15 cellular contexts compared by ENCODE assay signal in the genomic region with DNA sequence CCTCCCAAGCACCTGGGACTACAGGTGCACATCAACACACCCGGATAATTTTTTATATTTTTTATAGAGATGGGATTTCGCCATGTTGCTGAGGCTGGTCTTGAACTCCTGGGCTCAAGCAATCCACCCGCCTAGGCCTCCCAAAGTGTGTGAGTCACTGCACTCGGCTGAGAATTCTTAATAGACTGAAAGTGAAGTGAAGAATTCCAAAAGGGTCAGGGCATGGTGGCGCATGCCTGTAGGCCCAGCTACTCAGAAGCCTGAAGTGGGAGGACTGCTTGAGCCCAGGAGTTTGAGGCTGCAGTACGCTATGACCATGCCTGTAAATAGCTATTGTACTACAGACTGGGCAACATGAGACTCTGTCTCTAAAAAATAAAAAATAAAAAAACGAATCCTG. TPM values are rescaled to one million over a fixed set of nuclear protein-coding genes. Genes with fewer than 3 reads are reported as not detected.
DNase-seq lines count a peak whose midpoint lies in the region; ATAC-seq and TF ChIP-seq lines count a peak whose summit lies in the region.
"Had no signal": no experiment of that assay in that cellular context is flagged by ENCODE, and none has a peak within 500 bp of the region (broad histone marks: within the 10 kb centered on the region; RNA-seq: fewer than 3 reads in every experiment).

No MANE protein-coding gene starts in this region.

- peaks cover 32% of the 10 kb centered on the region for H3K9me1 ChIP-seq in IMR-90 (ENCODE audit: insufficient read depth, low read length)

- in situ Hi-C loops in IMR-90 (cut with MboI; ENCODE audit: low sequenced_read_pairs): no loop called here

- H3K23ac ChIP-seq in IMR-90 (ENCODE audit: low read depth, low read length): peak overlapping the region; percentile 41; the same call in 1 of the 2 replicates

- H2AK5ac ChIP-seq in IMR-90 (ENCODE audit: low read depth, low read length): no peak overlapping the region

- no peaks in the 10 kb centered on the region for H3F3A ChIP-seq in PC-9 (ENCODE audit: insufficient read depth, low read depth)

- H4K20me1 ChIP-seq in IMR-90 (ENCODE audit: insufficient read depth, low read length) (no peaks in the 10 kb centered on the region), osteoblast (ENCODE audit: insufficient read depth, low read length) (no peaks in the 10 kb centered on the region), PC-9 (ENCODE audit: insufficient read depth) (no peaks in the 10 kb centered on the region)

- H3K27me3 ChIP-seq in IMR-90 (ENCODE audit: control insufficient read depth, insufficient read depth, low read length) (no peaks in the 10 kb centered on the region), osteoblast (ENCODE audit: insufficient read depth, low read length) (no peaks in the 10 kb centered on the region), tibial nerve (no peaks in the 10 kb centered on the region), PC-9 (ENCODE audit: insufficient read depth, low read depth) (no peaks in the 10 kb centered on the region), esophagus squamous epithelium (no peaks in the 10 kb centered on the region)
- H3K27me3 ChIP-seq: BE2C, SJCRH30 had no signal

- no TSS peak for BruUV-seq in IMR-90 (replicated peaks; lab: Mats Ljungman, UMichigan)
- no TSS peak for BruUV-seq in PC-9 (replicated peaks; lab: Mats Ljungman, UMichigan)

- H3K9me3 ChIP-seq in IMR-90 (ENCODE audit: control insufficient read depth, insufficient read depth, low read length) (no peaks in the 10 kb centered on the region), osteoblast (ENCODE audit: low read depth, low read length) (no peaks in the 10 kb centered on the region), tibial nerve (no peaks in the 10 kb centered on the region), PC-9 (ENCODE audit: insufficient read depth, low read depth) (no peaks in the 10 kb centered on the region), esophagus squamous epithelium (no peaks in the 10 kb centered on the region)
- H3K9me3 ChIP-seq: BE2C, SJCRH30 had no signal

- CTCF ChIA-PET in IMR-90 (lab: Yijun Ruan, JAX): no interaction called here
- CTCF ChIA-PET in PC-9 (lab: Charles Lee): interaction anchor here (0.6 kb wide), 1 partner anchor 16 kb away, joined by 5 read pairs; no protein-coding TSS in a partner anchor

- peak overlapping the region; percentile 53; the same call in 1 of the 2 replicates for H2BK20ac ChIP-seq in IMR-90 (ENCODE audit: low read depth, low read length)

- TF ChIP-seq EP300 in tibial nerve (IDR thresholded peaks at IDR 0.05): no peak

- H2AFZ ChIP-seq in IMR-90 (replicated peaks; ENCODE audit: low read length, poor library complexity) (no peak overlapping the region), osteoblast (ENCODE audit: low read length) (no peak overlapping the region), PC-9 (no peak overlapping the region)

- intact Hi-C loops in IMR-90 (cut with micrococcal nuclease): no loop called here
- intact Hi-C loops in PC-9 (cut with micrococcal nuclease; ENCODE audit: unreplicated experiment): no loop called here
- intact Hi-C loops in esophagus squamous epithelium (cut with DNase I): no loop called here

- no peak overlapping the region for H4K5ac ChIP-seq in IMR-90 (ENCODE audit: low read depth, low read length)

- H3K4me1 ChIP-seq in IMR-90 (ENCODE audit: control insufficient read depth, insufficient read depth, low read length): peaks cover 34% of the 10 kb centered on the region
- peaks cover 32% of the 10 kb centered on the region for H3K4me1 ChIP-seq in osteoblast (ENCODE audit: insufficient read depth, low read length)
- peaks cover 3 to 54% (median 27%) of the 10 kb centered on the region in 4 donors for H3K4me1 ChIP-seq in tibial nerve
- H3K4me1 ChIP-seq in PC-9 (replicated peaks; ENCODE audit: insufficient read depth): no peaks in the 10 kb centered on the region
- H3K4me1 ChIP-seq in esophagus squamous epithelium: peaks cover 6 to 39% (median 6%) of the 10 kb centered on the region in 3 donors
- H3K4me1 ChIP-seq: BE2C had no signal

- WGBS in IMR-90 (ENCODE audit: extremely low coverage in 2 of 2, insufficient read length in 1 of 2), 2 experiments: no CpG with 5 or more reads among the region's 7 CpGs
- WGBS in tibial nerve, 2 donors: 69 to 76% methylated on average over 7 of the region's 7 CpGs
- WGBS in esophagus squamous epithelium, 2 donors: 91 to 94% methylated on average over 5 to 7 of the region's 7 CpGs

- TF ChIP-seq CTCF in IMR-90 (conservative IDR thresholded peaks at IDR 0.05; ENCODE audit: low read depth, low read length): no peak
- TF ChIP-seq CTCF in epithelial cell of esophagus (IDR thresholded peaks at IDR 0.05; ENCODE audit: insufficient read depth, low read depth, low read length, missing control alignments): no peak
- TF ChIP-seq CTCF in osteoblast (IDR thresholded peaks at IDR 0.05; ENCODE audit: extremely low read depth, low read depth, low read length): no peak
- TF ChIP-seq CTCF in tibial nerve (IDR thresholded peaks at IDR 0.05): no peak
- no peak for TF ChIP-seq CTCF in PC-9 (conservative IDR thresholded peaks at IDR 0.05)
- TF ChIP-seq CTCF in esophagus squamous epithelium (IDR thresholded peaks at IDR 0.05): no peak

- no peak overlapping the region for H4K91ac ChIP-seq in IMR-90 (ENCODE audit: insufficient read depth, low read depth, low read length)

- H2BK15ac ChIP-seq in IMR-90 (ENCODE audit: low read depth, low read length): 0 out of 3 replicates have a peak overlapping the region, but pooled peaks have one; percentile 67

- no peaks in the 10 kb centered on the region for H3K9me2 ChIP-seq in PC-9 (ENCODE audit: insufficient read depth)

- peaks cover 15% of the 10 kb centered on the region for H3K36me3 ChIP-seq in IMR-90 (ENCODE audit: control insufficient read depth, insufficient read depth, low read length)
- H3K36me3 ChIP-seq in osteoblast (ENCODE audit: insufficient read depth, low read length): peaks cover 38% of the 10 kb centered on the region
- H3K36me3 ChIP-seq in tibial nerve: peaks cover 0 to 25% (median 2%) of the 10 kb centered on the region in 3 donors
- H3K36me3 ChIP-seq in PC-9 (ENCODE audit: low read depth): peaks cover 12% of the 10 kb centered on the region; the same call in 1 of the 2 replicates
- peaks cover 3 to 56% (median 7%) of the 10 kb centered on the region in 3 donors for H3K36me3 ChIP-seq in esophagus squamous epithelium

- no peak overlapping the region for H3K56ac ChIP-seq in IMR-90 (ENCODE audit: extremely low read depth, insufficient read depth, low read length)

- H3K27ac ChIP-seq in IMR-90 (ENCODE audit: insufficient read depth, low read length) (no peak overlapping the region), osteoblast (ENCODE audit: low read depth, low read length) (peak overlapping the region; percentile 50), tibial nerve (peak overlapping the region in 3 of 4 donors; percentile 10 to 85 (median 63)), PC-9 (no peak overlapping the region), esophagus squamous epithelium (no peak overlapping the region)
- H3K27ac ChIP-seq: SJCRH30 had no signal

- peaks cover 25 to 64% of the 10 kb centered on the region in 2 experiments for H3K79me1 ChIP-seq in IMR-90 (ENCODE audit: low read depth in 1 of 2, low read length in 2 of 2)

- no peak overlapping the region for H2BK120ac ChIP-seq in IMR-90 (ENCODE audit: low read depth, low read length)

- POLR2A ChIA-PET in IMR-90 (lab: Charles Lee; ENCODE audit: unreplicated experiment): no interaction called here
- POLR2A ChIA-PET in PC-9 (lab: Charles Lee; ENCODE audit: unreplicated experiment): no interaction called here

- no peak overlapping the region for H3K18ac ChIP-seq in IMR-90 (ENCODE audit: low read depth, low read length)

- H3K79me2 ChIP-seq in osteoblast (ENCODE audit: insufficient read depth, low read length) (peaks cover 11% of the 10 kb centered on the region), PC-9 (ENCODE audit: low read depth) (no peaks in the 10 kb centered on the region)

- H3K4me2 ChIP-seq in IMR-90 (ENCODE audit: low read depth, low read length) (no peak overlapping the region), osteoblast (ENCODE audit: insufficient read depth, low read length) (no peak overlapping the region), PC-9 (no peak overlapping the region)

- no peak for TF ChIP-seq POLR2A in IMR-90 (IDR thresholded peaks at IDR 0.05; ENCODE audit: low read depth, low read length)
- TF ChIP-seq POLR2A in tibial nerve (IDR thresholded peaks at IDR 0.05): no peak
- no peak for TF ChIP-seq POLR2A in esophagus squamous epithelium (IDR thresholded peaks at IDR 0.05)

- no peak overlapping the region for H2AK9ac ChIP-seq in IMR-90 (replicated peaks; ENCODE audit: low read depth, low read length, poor library complexity)

- no peak for TF ChIP-seq RAD21 in IMR-90 (IDR thresholded peaks at IDR 0.05; ENCODE audit: low read length)

- H3K4ac ChIP-seq in IMR-90 (ENCODE audit: low read depth, low read length): no peak overlapping the region; the same call in 1 of the 2 replicates

- H2BK5ac ChIP-seq in IMR-90 (ENCODE audit: low read depth, low read length, poor library complexity, severe bottlenecking): no peak overlapping the region

- H3K4me3 ChIP-seq in IMR-90 (ENCODE audit: insufficient read depth, low read depth, low read length) (no peak overlapping the region), epithelial cell of esophagus (ENCODE audit: low read length) (no peak overlapping the region), osteoblast (ENCODE audit: insufficient read depth, low read length) (no peak overlapping the region), tibial nerve (no peak overlapping the region), PC-9 (no peak overlapping the region), esophagus squamous epithelium (no peak overlapping the region)
- H3K4me3 ChIP-seq: SJCRH30 had no signal

- H3K9ac ChIP-seq in IMR-90 (ENCODE audit: low read depth, low read length): no peak overlapping the region

- ATAC-seq in IMR-90 (ENCODE audit: low read depth) (no peak), HG03045 (IDR thresholded peaks at IDR 0.05; ENCODE audit: unreplicated experiment) (no peak)

- peak; percentile 33 for DNase-seq in IMR-90
- peak; percentile 33 for DNase-seq in epithelial cell of esophagus (ENCODE audit: low read depth)
- no peak for DNase-seq in osteoblast (ENCODE audit: insufficient read length, low spot score, missing footprints)
- DNase-seq in tibial nerve (ENCODE audit: low spot score in 2 of 2): no peak
- DNase-seq in PC-9: no peak
- no peak for DNase-seq in esophagus squamous epithelium (lab: John Stamatoyannopoulos, UW)
- DNase-seq: BE2C, MV-4-11, NCI-H1105 treated with DMSO at 0.1 percent for 48 hours, NCI-H2081, NCI-H2171, NCI-H524 treated with DMSO at 0.1 percent for 48 hours, NCI-H82, SJCRH30 had no signal

- dilution Hi-C loops in IMR-90 (cut with HindIII; ENCODE audit: low sequenced_read_pairs, unreplicated experiment): no loop called here

- H3K14ac ChIP-seq in IMR-90 (replicated peaks; ENCODE audit: low read depth, low read length): no peak overlapping the region

- no peak overlapping the region for H4K8ac ChIP-seq in IMR-90 (ENCODE audit: low read depth in 2 of 2, low read length in 2 of 2)

RNA-seq across cellular contexts. Expression of gene TCHP, which starts 43.7 kb away (rescaled TPM):
- total RNA-seq in IMR-90 (2012; rRNA removed): 6.1 and 11.4 TPM in 2 replicates
- 10.9 and 13.4 TPM in 2 replicates for polyA plus RNA-seq in IMR-90 (2012; rRNA removed)
- 9.3 and 11.2 TPM in 2 replicates for polyA plus RNA-seq in IMR-90 (2012; cell fraction: cytosol; rRNA removed)
- 40.1 and 40.5 TPM in 2 replicates for polyA plus RNA-seq in IMR-90 (2012; cell fraction: nucleus; rRNA removed; ENCODE audit: low replicate concordance)
- total RNA-seq in osteoblast: 7.7 and 8.7 TPM in 2 replicates
- total RNA-seq in tibial nerve: 10 to 100 TPM; 11.4 to 39.6 (median 21.1) TPM
- 17.6 and 19.2 TPM in 2 replicates for total RNA-seq in PC-9 (2021)
- 10 to 100 TPM; 15.7 to 31.7 (median 20.0) TPM for total RNA-seq in esophagus squamous epithelium

RNA-seq across cellular contexts. Expression of gene GIT2, which starts 52.4 kb away (rescaled TPM):
- 60.5 and 71.9 TPM in 2 replicates for total RNA-seq in IMR-90 (2012; rRNA removed)
- polyA plus RNA-seq in IMR-90 (2012; rRNA removed): 43.0 and 48.0 TPM in 2 replicates
- 20.8 and 21.1 TPM in 2 replicates for polyA plus RNA-seq in IMR-90 (2012; cell fraction: cytosol; rRNA removed)
- polyA plus RNA-seq in IMR-90 (2012; cell fraction: nucleus; rRNA removed; ENCODE audit: low replicate concordance): 42.7 and 138 TPM in 2 replicates
- 43.4 and 45.4 TPM in 2 replicates for total RNA-seq in osteoblast
- total RNA-seq in tibial nerve: 10 to 100 TPM; 39.8 to 62.9 (median 55.5) TPM
- total RNA-seq in PC-9 (2021): 27.2 and 36.7 TPM in 2 replicates
- 10 to 100 TPM; 14.1 to 31.9 (median 21.0) TPM for total RNA-seq in esophagus squamous epithelium

RNA-seq across cellular contexts. Expression of gene ANKRD13A, which starts 55.4 kb away (rescaled TPM):
- 364 and 449 TPM in 2 replicates for total RNA-seq in IMR-90 (2012; rRNA removed)
- 299 and 308 TPM in 2 replicates for polyA plus RNA-seq in IMR-90 (2012; rRNA removed)
- 51.0 and 243 TPM in 2 replicates for polyA plus RNA-seq in IMR-90 (2012; cell fraction: cytosol; rRNA removed)
- polyA plus RNA-seq in IMR-90 (2012; cell fraction: nucleus; rRNA removed; ENCODE audit: low replicate concordance): 516 and 695 TPM in 2 replicates
- 94.1 and 113 TPM in 2 replicates for total RNA-seq in osteoblast
- 10 to 100 TPM; 38.5 to 69.0 (median 51.7) TPM for total RNA-seq in tibial nerve
- 61.8 and 66.9 TPM in 2 replicates for total RNA-seq in PC-9 (2021)
- total RNA-seq in esophagus squamous epithelium: 10 to 100 TPM; 67.6 to 92.9 (median 72.8) TPM

Comparison
In these comparisons a context has a peak if more than half of its experiments do, and no peak if none do; other contexts are left out.
1. DNase-seq: peak in IMR-90 (single experiment) and epithelial cell of esophagus (single experiment); none in osteoblast (single experiment), tibial nerve (0 of 2), PC-9 (0 of 2) and esophagus squamous epithelium (single experiment).
2. H3K27ac ChIP-seq: peak in osteoblast (single experiment) and tibial nerve (3 of 4); none in IMR-90 (single experiment), PC-9 (single experiment) and esophagus squamous epithelium (0 of 4).